In genomic region chr19:48391100-48392005, GRCh38 we compare ENCODE assay signal across 8 cellular contexts. TPM values are rescaled to one million over a fixed set of nuclear protein-coding genes. Genes with fewer than 3 reads are reported as not detected.
DNase-seq lines count a peak whose midpoint lies in the region; TF ChIP-seq lines count a peak whose summit lies in the region.

TSS of gene KDELR1 (minus strand) at chr19:48391551. CDS start at chr19:48391358, 193 bp downstream.

- H3K36me3 ChIP-seq in BJ (ENCODE audit: control insufficient read depth, insufficient read depth, low read length) (peaks cover 6% of the 10 kb centered on the region), SJSA1 (peaks cover 37% of the 10 kb centered on the region), thymus (ENCODE audit: control insufficient read depth, insufficient read depth) (peaks cover 24% of the 10 kb centered on the region)

- DNase-seq in BJ (ENCODE audit: low read depth) (no peak), HuH-7.5 (ENCODE audit: low spot score) (peak; percentile 88), SJSA1 (ENCODE audit: low read depth in 1 of 2, low spot score in 2 of 2) (peak; percentile 79 to 86), globus pallidus (ENCODE audit: low spot score) (peak; percentile 82), nucleus accumbens (lab: John Stamatoyannopoulos, UW) (peak in 54 of 56 donors; percentile 20 to 87 (median 71))
- peak; percentile 62 for DNase-seq in activated naive CD4-positive, alpha-beta T cell treated with anti-CD3 and anti-CD28 coated beads, Interleukin-2, amount 50 U/mL, for 16 hours

- peak; percentile 61 for TF ChIP-seq POLR2A in GM19099 (IDR thresholded peaks at IDR 0.05; ENCODE audit: extremely low read depth, insufficient read length, low read depth)

- CTCF ChIA-PET in BJ (lab: Yijun Ruan, JAX), result interaction anchor here (0.6 to 2.4 kb wide), 44 partner anchors 8 to 1419 kb away, joined by 3 to 18 read pairs (median 4); partner anchors contain the start of genes GRWD1, SYNGR4 and TMEM143

- peak; percentile 99 for TF ChIP-seq CTCF in BJ (IDR thresholded peaks at IDR 0.05; ENCODE audit: insufficient read depth, low read depth, low read length)

- H3K9me3 ChIP-seq in SJSA1 (replicated peaks) (no peaks in the 10 kb centered on the region), thymus (ENCODE audit: control insufficient read depth) (no peaks in the 10 kb centered on the region)

- peak within 1 kb of the TSS; percentile 98 for H3K4me3 ChIP-seq in BJ (ENCODE audit: low read depth, low read length)
- H3K4me3 ChIP-seq in SJSA1, result peak within 1 kb of the TSS; percentile 62
- peak within 1 kb of the TSS; percentile 93 for H3K4me3 ChIP-seq in thymus (ENCODE audit: low read length)

- POLR2A ChIA-PET in BJ (lab: Charles Lee), result interaction anchor here (0.7 kb wide), 1 partner anchor 69 kb away, joined by 11 read pairs; no protein-coding TSS in a partner anchor

- H3K27me3 ChIP-seq in BJ (ENCODE audit: control insufficient read depth, insufficient read depth, low read length), result peaks cover 4% of the 10 kb centered on the region; the same call in 1 of the 2 replicates
- peaks cover 30% of the 10 kb centered on the region for H3K27me3 ChIP-seq in SJSA1 (replicated peaks)
- H3K27me3 ChIP-seq in thymus (ENCODE audit: control insufficient read depth, insufficient read depth), result peaks cover 41% of the 10 kb centered on the region

- H3K27ac ChIP-seq in SJSA1 (peak within 1 kb of the TSS; percentile 84), thymus (ENCODE audit: low read depth) (peak within 1 kb of the TSS; percentile 76)

- WGBS in thymus, result 4% methylated on average over 42 of the region's 42 CpGs

- H3K4me1 ChIP-seq in SJSA1 (replicated peaks), result peaks cover 8% of the 10 kb centered on the region
- H3K4me1 ChIP-seq in thymus (ENCODE audit: control insufficient read depth, insufficient read depth, low read length), result peaks cover 5% of the 10 kb centered on the region

RNA-seq across cellular contexts. Expression of gene KDELR1, which starts in this region (rescaled TPM):
- polyA plus RNA-seq in BJ (2011; rRNA removed), result 237 and 273 TPM in 2 replicates
- polyA minus RNA-seq in BJ (2011; rRNA and poly(A)+ RNA removed), result 139 and 184 TPM in 2 replicates
- 58.0 and 99.3 TPM in 2 replicates for total RNA-seq in SJSA1 (2014; rRNA removed; shearing (Covaris generic))
- 81.0 TPM for polyA plus RNA-seq in thymus
